In the genomic region with DNA sequence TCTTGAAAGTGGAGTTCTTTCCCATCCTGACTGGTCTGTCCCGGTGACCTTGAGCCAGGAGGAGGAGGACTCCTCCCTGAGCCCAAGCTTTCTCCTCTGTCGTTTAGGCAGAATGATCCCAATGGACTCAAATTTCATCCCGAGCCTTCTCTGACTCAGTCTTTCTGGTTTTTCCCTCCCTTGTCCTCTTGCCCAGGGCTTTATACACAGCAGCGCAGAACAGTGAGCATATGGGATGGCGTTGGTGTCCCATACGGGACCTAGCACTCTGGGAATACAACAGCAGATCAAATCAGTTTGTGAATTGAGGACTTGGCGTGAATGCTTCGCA, we compare ENCODE assay signal across 10 cellular contexts. TPM values are rescaled to one million over a fixed set of nuclear protein-coding genes. Genes with fewer than 3 reads are reported as not detected.
DNase-seq lines count a peak whose midpoint lies in the region; ATAC-seq and TF ChIP-seq lines count a peak whose summit lies in the region.
"Had no signal": no experiment of that assay in that cellular context is flagged by ENCODE, and none has a peak within 500 bp of the region (broad histone marks: within the 10 kb centered on the region; RNA-seq: fewer than 3 reads in every experiment).

No MANE protein-coding gene starts in this region.

- no peak overlapping the region for H2AFZ ChIP-seq in fibroblast of lung (ENCODE audit: low read length)

- DNase-seq in Caco-2: no peak
- peak; percentile 78 for DNase-seq in RPMI7951 (ENCODE audit: low read depth)
- peak; percentile 73 for DNase-seq in fibroblast of lung (ENCODE audit: low read depth in 2 of 2)
- DNase-seq in gastrocnemius medialis: no peak
- DNase-seq in SHP77 treated with DMSO at 0.1 percent for 48 hours (lab: John Stamatoyannopoulos, UW): no peak
- no peak for DNase-seq in NCI-H2227 (lab: John Stamatoyannopoulos, UW; ENCODE audit: unreplicated experiment)
- DNase-seq: NCI-H226 had no signal

- peaks cover 20% of the 10 kb centered on the region for H3K79me2 ChIP-seq in fibroblast of lung (ENCODE audit: control insufficient read depth, insufficient read depth, low read length)

- no peaks in the 10 kb centered on the region for H3K9me3 Mint-ChIP-seq in Caco-2 (ENCODE audit: unreplicated experiment)

- no peaks in the 10 kb centered on the region for H3K9me3 ChIP-seq in Caco-2
- no peaks in the 10 kb centered on the region for H3K9me3 ChIP-seq in fibroblast of lung (ENCODE audit: control insufficient read depth, insufficient read depth, low read depth, low read length)
- H3K9me3 ChIP-seq in gastrocnemius medialis: no peaks in the 10 kb centered on the region

- H3K4me2 ChIP-seq in fibroblast of lung (ENCODE audit: extremely low read depth, insufficient read depth, low read length): peak overlapping the region; percentile 86

- no peak overlapping the region for H3K4me3 ChIP-seq in Caco-2 (ENCODE audit: low read depth, low read length)
- peak overlapping the region; percentile 6 to 85 (median 29) for H3K4me3 ChIP-seq in fibroblast of lung (replicated peaks in 1 of 4; ENCODE audit: control extremely low read depth in 1 of 4, insufficient read depth in 1 of 4, low read depth in 3 of 4, low read length in 4 of 4)
- H3K4me3 ChIP-seq in gastrocnemius medialis: peak overlapping the region in 1 of 4 donors; percentile 59

- no peak overlapping the region for H3K27ac Mint-ChIP-seq in Caco-2 (ENCODE audit: unreplicated experiment)

- in situ Hi-C loops in gastrocnemius medialis (cut with MboI; ENCODE audit: low sequenced_read_pairs in 4 of 4): loop anchor here in 2 of 4 donors (25.0 kb wide), 3 partner anchors 234 to 609 kb away; no protein-coding TSS in a partner anchor

- H3K36me3 Mint-ChIP-seq in Caco-2 (ENCODE audit: insufficient read depth, unreplicated experiment): no peaks in the 10 kb centered on the region

- H3K36me3 ChIP-seq in Caco-2 (ENCODE audit: control insufficient read depth, insufficient read depth, low read length) (no peaks in the 10 kb centered on the region), fibroblast of lung (ENCODE audit: control insufficient read depth, insufficient read depth, low read length) (no peaks in the 10 kb centered on the region), gastrocnemius medialis (no peaks in the 10 kb centered on the region)

- peak overlapping the region; percentile 17 for H3K9ac ChIP-seq in fibroblast of lung (ENCODE audit: insufficient read depth, low read length)

- H3K27me3 ChIP-seq in Caco-2 (replicated peaks; ENCODE audit: control insufficient read depth, insufficient read depth, low read length): no peaks in the 10 kb centered on the region
- H3K27me3 ChIP-seq in fibroblast of lung (ENCODE audit: control insufficient read depth, insufficient read depth, low read length): no peaks in the 10 kb centered on the region
- peaks cover 12 to 31% (median 18%) of the 10 kb centered on the region in 3 donors for H3K27me3 ChIP-seq in gastrocnemius medialis

- peak overlapping the region; percentile 92 for H3K27ac ChIP-seq in fibroblast of lung (ENCODE audit: insufficient read depth, low read length)
- peak overlapping the region; percentile 75 to 86 (median 80) for H3K27ac ChIP-seq in gastrocnemius medialis
- H3K27ac ChIP-seq: VCaP had no signal

- peak overlapping the region; percentile 54 for H3K4me3 Mint-ChIP-seq in Caco-2 (ENCODE audit: unreplicated experiment)

- peaks cover 41% of the 10 kb centered on the region for H3K4me1 ChIP-seq in Caco-2
- H3K4me1 ChIP-seq in fibroblast of lung (ENCODE audit: control insufficient read depth, extremely low read depth, insufficient read depth, low read length): peaks cover 20% of the 10 kb centered on the region
- H3K4me1 ChIP-seq in gastrocnemius medialis: peaks cover 7 to 20% of the 10 kb centered on the region in 2 donors

- intact Hi-C loops in Caco-2 (cut with micrococcal nuclease; ENCODE audit: unreplicated experiment) (no loop called here), gastrocnemius medialis (cut with DNase I; ENCODE audit: low total_unique reads) (loop anchor here (1.0 to 10.0 kb wide), 5 partner anchors 65 to 503 kb away; no protein-coding TSS in a partner anchor)

- H3K4me1 Mint-ChIP-seq in Caco-2 (ENCODE audit: low read depth, unreplicated experiment): peaks cover 29% of the 10 kb centered on the region

- CTCF ChIA-PET in Caco-2 (lab: Charles Lee): no interaction called here

- no TSS peak for BruUV-seq in Caco-2 (replicated peaks; lab: Mats Ljungman, UMichigan)

- TF ChIP-seq CTCF in Caco-2 (IDR thresholded peaks at IDR 0.05; ENCODE audit: insufficient read depth in 1 of 2, low read depth in 1 of 2, low read length in 1 of 2, severe bottlenecking in 1 of 2, unreplicated experiment in 1 of 2) (no peak), fibroblast of lung (conservative IDR thresholded peaks at IDR 0.05 in 1 of 2, IDR thresholded peaks at IDR 0.05 in 1 of 2; ENCODE audit: low read depth in 1 of 2, low read length in 2 of 2) (no peak), gastrocnemius medialis (IDR thresholded peaks at IDR 0.05 in 4 of 5, conservative IDR thresholded peaks at IDR 0.05 in 1 of 5) (no peak)

- no peaks in the 10 kb centered on the region for H4K20me1 ChIP-seq in fibroblast of lung (ENCODE audit: control insufficient read depth, extremely low read depth, insufficient read depth, low read length)

- ATAC-seq in gastrocnemius medialis (peak; percentile 27 to 50), GM21515 (IDR thresholded peaks at IDR 0.05; ENCODE audit: unreplicated experiment) (no peak), HG02678 (IDR thresholded peaks at IDR 0.05; ENCODE audit: unreplicated experiment) (no peak)

- TF ChIP-seq POLR2A in gastrocnemius medialis (IDR thresholded peaks at IDR 0.05): no peak

- POLR2A ChIA-PET in Caco-2 (lab: Charles Lee): no interaction called here

- H3K27me3 Mint-ChIP-seq in Caco-2 (ENCODE audit: insufficient read depth, unreplicated experiment): no peaks in the 10 kb centered on the region

RNA-seq across cellular contexts. Expression of gene XYLT1, which starts 0.9 kb away (rescaled TPM):
- total RNA-seq in Caco-2 (2022): 12.5 and 12.8 TPM in 2 replicates
- total RNA-seq in RPMI7951 (2014; rRNA removed; shearing (Covaris generic)): 3.0 and 4.0 TPM in 2 replicates
- total RNA-seq in fibroblast of lung: 12.3 and 21.8 TPM in 2 replicates
- 9.3 and 13.9 TPM in 2 replicates for polyA plus RNA-seq in fibroblast of lung
- polyA plus RNA-seq in fibroblast of lung (2012): 8.3 and 9.9 TPM in 2 replicates
- polyA minus RNA-seq in fibroblast of lung (ENCODE audit: low replicate concordance): 46.8 and 86.3 TPM in 2 replicates
- 1 to 10 TPM in 3 of 4 donors, under 1 TPM in 1; 0.87 to 7.9 (median 1.4) TPM for total RNA-seq in gastrocnemius medialis

Comparison
In these comparisons a context has a peak if more than half of its experiments do, and no peak if none do; other contexts are left out.
1. DNase-seq: peak in RPMI7951 (single experiment) and fibroblast of lung (2 of 2); none in Caco-2 (0 of 2), gastrocnemius medialis (0 of 2), SHP77 treated with DMSO at 0.1 percent for 48 hours (single experiment) and NCI-H2227 (single experiment).
2. ATAC-seq: peak in gastrocnemius medialis (2 of 2); none in GM21515 (single experiment) and HG02678 (single experiment).